15 cellular contexts compared by ENCODE assay signal in the genomic region with DNA sequence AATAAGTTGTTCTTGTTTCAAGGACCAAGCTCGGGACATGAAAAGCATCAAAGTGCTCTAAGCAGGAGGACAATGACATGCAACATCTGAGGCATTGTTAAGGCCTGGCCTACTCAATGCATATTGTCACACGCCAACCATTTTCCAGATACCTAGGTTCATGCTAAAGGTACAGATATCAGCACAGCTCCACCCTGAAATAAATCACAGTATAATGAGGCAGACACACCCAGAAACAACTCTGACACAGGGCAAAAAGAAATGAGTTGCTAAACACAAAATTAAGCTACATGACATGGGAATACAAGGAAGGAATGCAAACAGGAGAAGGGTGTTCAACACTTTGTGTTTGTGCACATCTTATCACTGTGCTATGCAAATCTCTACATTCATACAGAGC.
DNase-seq lines count a peak whose midpoint lies in the region; ATAC-seq and TF ChIP-seq lines count a peak whose summit lies in the region.
"Had no signal": no experiment of that assay in that cellular context is flagged by ENCODE, and none has a peak within 500 bp of the region (broad histone marks: within the 10 kb centered on the region; RNA-seq: fewer than 3 reads in every experiment).

No MANE protein-coding gene starts in this region.

- no peaks in the 10 kb centered on the region for H3K4me1 ChIP-seq in mucosa of descending colon (ENCODE audit: low read depth)
- H3K4me1 ChIP-seq: BLaER1 had no signal

- POLR2A ChIA-PET in GM10248 (lab: Yijun Ruan, JAX): no interaction called here

- peak overlapping the region; percentile 44 for H3K27ac ChIP-seq in C4-2B
- H3K27ac ChIP-seq: BLaER1, GM23248 had no signal

- TF ChIP-seq CTCF in C4-2B (conservative IDR thresholded peaks at IDR 0.05) (no peak), mucosa of descending colon (IDR thresholded peaks at IDR 0.05) (no peak), foreskin fibroblast (IDR thresholded peaks at IDR 0.05; ENCODE audit: low read depth, low read length) (no peak), GM10248 (IDR thresholded peaks at IDR 0.05; ENCODE audit: control extremely low read depth, extremely low read depth, low read depth, missing control alignments) (no peak)

- intact Hi-C loops in mucosa of descending colon (cut with DNase I, micrococcal nuclease): no loop called here

- ATAC-seq in mucosa of descending colon (peak; percentile 60), HG02588 (IDR thresholded peaks at IDR 0.05; ENCODE audit: unreplicated experiment) (no peak)

- CTCF ChIA-PET in GM10248 (lab: Yijun Ruan, JAX): interaction anchor here (1.2 to 1.9 kb wide), 3 partner anchors 10 to 28 kb away, joined by 3 to 6 read pairs (median 5); no protein-coding TSS in a partner anchor

- no peak overlapping the region for H3K4me3 ChIP-seq in mucosa of descending colon
- H3K4me3 ChIP-seq in foreskin fibroblast (ENCODE audit: low read depth in 1 of 2, low read length in 2 of 2): no peak overlapping the region
- H3K4me3 ChIP-seq: BLaER1, GM23248 had no signal

- DNase-seq in NCI-H526 treated with DMSO at 0.1 percent for 48 hours (lab: John Stamatoyannopoulos, UW): peak; percentile 79
- DNase-seq in mucosa of descending colon: no peak
- no peak for DNase-seq in foreskin fibroblast
- DNase-seq in GM10248 (ENCODE audit: extremely low spot score): no peak
- DNase-seq in NOMO-1 (lab: John Stamatoyannopoulos, UW; ENCODE audit: unreplicated experiment in 2 of 2): no peak
- DNase-seq: Calu3; CD4-positive, alpha-beta memory T cell; COR-L47; GF-D8; GM23248; H7; HCEC 1CT had no signal

- H3K9me3 ChIP-seq in mucosa of descending colon: no peaks in the 10 kb centered on the region
- H3K9me3 ChIP-seq: BLaER1 had no signal

- no peaks in the 10 kb centered on the region for H3K36me3 ChIP-seq in mucosa of descending colon (ENCODE audit: low read depth)
- H3K36me3 ChIP-seq: BLaER1 had no signal
